14 cellular contexts compared by ENCODE assay signal in genomic region chr14:63413009-63413408, GRCh38.
DNase-seq lines count a peak whose midpoint lies in the region; ATAC-seq, FAIRE-seq and TF ChIP-seq lines count a peak whose summit lies in the region.
"Had no signal": no experiment of that assay in that cellular context is flagged by ENCODE, and none has a peak within 500 bp of the region (broad histone marks: within the 10 kb centered on the region; RNA-seq: fewer than 3 reads in every experiment).

No MANE protein-coding gene starts in this region.

- no peak overlapping the region for H3K23ac ChIP-seq in IMR-90 (ENCODE audit: low read depth, low read length)

- no peak overlapping the region for H2BK15ac ChIP-seq in IMR-90 (ENCODE audit: low read depth, low read length)

- SMC1A ChIA-PET in GM12878 (lab: Charles Lee; ENCODE audit: uncharacterized antibody, unreplicated experiment) = interaction anchor here (0.6 kb wide), 1 partner anchor 30 kb away, joined by 3 read pairs; no protein-coding TSS in a partner anchor

- dilution Hi-C loops in IMR-90 (cut with HindIII; ENCODE audit: low sequenced_read_pairs, unreplicated experiment) = no loop called here

- no peak overlapping the region for H2BK120ac ChIP-seq in IMR-90 (ENCODE audit: low read depth, low read length)

- H3K4me3 ChIP-seq in GM23338 (no peak overlapping the region), IMR-90 (ENCODE audit: insufficient read depth, low read depth, low read length) (no peak overlapping the region), GM12878 (no peak overlapping the region), PC-3 (ENCODE audit: low read length) (no peak overlapping the region)
- H3K4me3 ChIP-seq: HAP-1 had no signal

- peaks cover 21% of the 10 kb centered on the region for H4K20me1 ChIP-seq in GM23338 (replicated peaks; ENCODE audit: insufficient read depth)
- H4K20me1 ChIP-seq in IMR-90 (ENCODE audit: insufficient read depth, low read length) = no peaks in the 10 kb centered on the region; the same call in 1 of the 2 replicates
- no peaks in the 10 kb centered on the region for H4K20me1 ChIP-seq in GM12878 (ENCODE audit: control insufficient read depth, insufficient read depth)
- H4K20me1 ChIP-seq in PC-3 (ENCODE audit: low read length) = no peaks in the 10 kb centered on the region

- DNase-seq in GM23338 (ENCODE audit: low spot score) = no peak
- peak; percentile 6 for DNase-seq in IMR-90
- no peak for DNase-seq in GM12878 (ENCODE audit: low read depth, low spot score)
- peak; percentile 26 for DNase-seq in left kidney (ENCODE audit: low read depth, low spot score)
- DNase-seq in PC-3 = no peak
- DNase-seq in cerebellar cortex (ENCODE audit: low spot score) = no peak
- DNase-seq in glutamatergic neuron = no peak
- DNase-seq: Caco-2; CD8-positive, alpha-beta memory T cell; GF-D8; GOT3; KBM-7 had no signal

- no peak for ATAC-seq in GM23338
- peak; percentile 29; the same call in 1 of the 2 replicates for ATAC-seq in IMR-90 (ENCODE audit: low read depth)
- ATAC-seq in GM12878 = no peak
- no peak for ATAC-seq in PC-3

- H4K5ac ChIP-seq in IMR-90 (ENCODE audit: low read depth, low read length) = no peak overlapping the region

- no peak for FAIRE-seq in GM12878 (lab: Jason Lieb, UNC)

- no peak overlapping the region for H3K4ac ChIP-seq in IMR-90 (ENCODE audit: low read depth, low read length)

- no peak overlapping the region for H2BK20ac ChIP-seq in IMR-90 (ENCODE audit: low read depth, low read length)

- no peak for TF ChIP-seq RAD21 in IMR-90 (IDR thresholded peaks at IDR 0.05; ENCODE audit: low read length)
- TF ChIP-seq RAD21 in GM12878 (IDR thresholded peaks at IDR 0.05; ENCODE audit: insufficient read depth, low read depth, low read length) = no peak

- intact Hi-C loops in IMR-90 (cut with micrococcal nuclease) (no loop called here), GM12878 (cut with micrococcal nuclease; ENCODE audit: unreplicated experiment) (loop anchor here (10.0 kb wide), 1 partner anchor 132 kb away; the partner anchor contains the start of gene PPP2R5E), PC-3 (cut with micrococcal nuclease) (no loop called here)

- no peak overlapping the region for H4K91ac ChIP-seq in IMR-90 (ENCODE audit: insufficient read depth, low read depth, low read length)

- H3K4me3 Mint-ChIP-seq in GM23338 (no peak overlapping the region), glutamatergic neuron (ENCODE audit: unreplicated experiment) (no peak overlapping the region)
- H3K4me3 Mint-ChIP-seq: CD14-positive monocyte; CD8-positive, alpha-beta memory T cell had no signal

- WGBS in IMR-90 (ENCODE audit: extremely low coverage in 2 of 2, insufficient read length in 1 of 2), 2 experiments = no CpG with 5 or more reads among the region's 1 CpG
- 100% methylated on average over 1 of the region's 1 CpG for WGBS in GM12878 (ENCODE audit: insufficient coverage, insufficient replicate concordance, low lambda C conversion rate, missing lambda C conversion rate)

- peaks cover 13% of the 10 kb centered on the region for H3K79me2 ChIP-seq in GM23338 (replicated peaks; ENCODE audit: insufficient read depth)
- H3K79me2 ChIP-seq in GM12878 (ENCODE audit: control insufficient read depth, insufficient read depth, low read length) = peaks cover 4% of the 10 kb centered on the region
- H3K79me2 ChIP-seq in PC-3 (ENCODE audit: low read length) = no peaks in the 10 kb centered on the region

- no peaks in the 10 kb centered on the region for H3K4me1 ChIP-seq in GM23338 (ENCODE audit: insufficient read depth)
- H3K4me1 ChIP-seq in IMR-90 (ENCODE audit: control insufficient read depth, insufficient read depth, low read length) = no peaks in the 10 kb centered on the region
- H3K4me1 ChIP-seq in GM12878 (ENCODE audit: control insufficient read depth, insufficient read depth, low read length) = peaks cover 5% of the 10 kb centered on the region
- no peaks in the 10 kb centered on the region for H3K4me1 ChIP-seq in PC-3 (ENCODE audit: insufficient read depth, low read length)
- H3K4me1 ChIP-seq: Caco-2 had no signal

- H2BK5ac ChIP-seq in IMR-90 (ENCODE audit: low read depth, low read length, poor library complexity, severe bottlenecking) = no peak overlapping the region

- H3K9me3 ChIP-seq in IMR-90 (ENCODE audit: control insufficient read depth, insufficient read depth, low read length) (no peaks in the 10 kb centered on the region), GM12878 (replicated peaks; ENCODE audit: control insufficient read depth, insufficient read depth, low read length) (no peaks in the 10 kb centered on the region), PC-3 (ENCODE audit: low read length) (no peaks in the 10 kb centered on the region)
- H3K9me3 ChIP-seq: Caco-2, HAP-1 had no signal

- H3K18ac ChIP-seq in IMR-90 (ENCODE audit: low read depth, low read length) = no peak overlapping the region

- H3K56ac ChIP-seq in IMR-90 (ENCODE audit: extremely low read depth, insufficient read depth, low read length) = no peak overlapping the region

- H3K4me2 ChIP-seq in GM23338 (no peak overlapping the region), IMR-90 (ENCODE audit: low read depth, low read length) (no peak overlapping the region), GM12878 (ENCODE audit: control insufficient read depth, insufficient read depth) (no peak overlapping the region), PC-3 (ENCODE audit: low read length) (no peak overlapping the region)

- H3K36me3 ChIP-seq in GM23338 (ENCODE audit: insufficient read depth) (no peaks in the 10 kb centered on the region; the same call in 1 of the 2 replicates), IMR-90 (ENCODE audit: control insufficient read depth, insufficient read depth, low read length) (peaks cover 13% of the 10 kb centered on the region), GM12878 (ENCODE audit: control insufficient read depth in 2 of 2, insufficient read depth in 2 of 2, low read length in 1 of 2) (peaks cover 5 to 11% of the 10 kb centered on the region in 2 experiments), PC-3 (ENCODE audit: low read depth, low read length) (peaks cover 5% of the 10 kb centered on the region; the same call in 1 of the 2 replicates)

- H3F3A ChIP-seq in GM23338 (replicated peaks; ENCODE audit: low read depth) = no peaks in the 10 kb centered on the region
- H3F3A ChIP-seq in PC-3 (ENCODE audit: low read length, unreplicated experiment) = no peaks in the 10 kb centered on the region

- H3K27ac ChIP-seq in GM23338 (ENCODE audit: low read depth) (no peak overlapping the region), IMR-90 (ENCODE audit: insufficient read depth, low read length) (no peak overlapping the region), GM12878 (ENCODE audit: control insufficient read depth, insufficient read depth) (no peak overlapping the region), PC-3 (ENCODE audit: low read length) (no peak overlapping the region)

- no peak overlapping the region for H4K8ac ChIP-seq in IMR-90 (ENCODE audit: low read depth in 2 of 2, low read length in 2 of 2)

- peaks cover 20 to 21% of the 10 kb centered on the region in 2 experiments for H3K79me1 ChIP-seq in IMR-90 (ENCODE audit: low read depth in 1 of 2, low read length in 2 of 2)

- CTCF ChIA-PET in IMR-90 (lab: Yijun Ruan, JAX) = no interaction called here
- CTCF ChIA-PET in GM12878 (lab: Yijun Ruan, JAX) = interaction anchor here (1.6 kb wide), 1 partner anchor 22 kb away, joined by 4 read pairs; no protein-coding TSS in a partner anchor
- CTCF ChIA-PET in PC-3 (lab: Charles Lee) = no interaction called here

- H2AK5ac ChIP-seq in IMR-90 (ENCODE audit: low read depth, low read length) = no peak overlapping the region

- H3K27me3 Mint-ChIP-seq in GM23338 (ENCODE audit: insufficient read depth, low read depth, poor library complexity) (no peaks in the 10 kb centered on the region), glutamatergic neuron (ENCODE audit: unreplicated experiment) (peaks cover 3% of the 10 kb centered on the region)
- H3K27me3 Mint-ChIP-seq: CD8-positive, alpha-beta memory T cell had no signal

- POLR2A ChIA-PET in IMR-90 (lab: Charles Lee; ENCODE audit: unreplicated experiment) (no interaction called here), GM12878 (lab: Charles Lee) (no interaction called here), PC-3 (lab: Charles Lee; ENCODE audit: unreplicated experiment) (no interaction called here)

- in situ Hi-C loops in IMR-90 (cut with MboI; ENCODE audit: low sequenced_read_pairs) (no loop called here), GM12878 (cut with MboI) (no loop called here)

- no peak for TF ChIP-seq POLR2A in IMR-90 (IDR thresholded peaks at IDR 0.05; ENCODE audit: low read depth, low read length)
- TF ChIP-seq POLR2A in GM12878 (IDR thresholded peaks at IDR 0.05; ENCODE audit: low read depth, low read length) = no peak

- BruUV-seq in IMR-90 (replicated peaks; lab: Mats Ljungman, UMichigan) (no TSS peak), GM12878 (replicated peaks; lab: Mats Ljungman, UMichigan) (no TSS peak), PC-3 (replicated peaks; lab: Mats Ljungman, UMichigan) (no TSS peak)

- no peaks in the 10 kb centered on the region; the same call in 2 of the 3 replicates for H3K4me1 Mint-ChIP-seq in GM23338
- no peaks in the 10 kb centered on the region for H3K4me1 Mint-ChIP-seq in glutamatergic neuron (ENCODE audit: low read depth, unreplicated experiment)
- H3K4me1 Mint-ChIP-seq: CD14-positive monocyte had no signal

- no peak for TF ChIP-seq EP300 in GM12878 (IDR thresholded peaks at IDR 0.05; ENCODE audit: borderline replicate concordance in 1 of 2, control insufficient read depth in 1 of 2, low read depth in 2 of 2, low read length in 2 of 2)

- RAD21 ChIA-PET in GM12878 (lab: Charles Lee; ENCODE audit: unreplicated experiment) = no interaction called here

- no peaks in the 10 kb centered on the region for H3K9me1 ChIP-seq in IMR-90 (ENCODE audit: insufficient read depth, low read length)

- no peak overlapping the region for H3K9ac ChIP-seq in IMR-90 (ENCODE audit: low read depth, low read length)
- no peak overlapping the region for H3K9ac ChIP-seq in GM12878 (ENCODE audit: control insufficient read depth, insufficient read depth, low read length)
- no peak overlapping the region for H3K9ac ChIP-seq in PC-3 (ENCODE audit: low read length)

- H3K14ac ChIP-seq in IMR-90 (replicated peaks; ENCODE audit: low read depth, low read length) = no peak overlapping the region

- no peaks in the 10 kb centered on the region for H3K9me3 Mint-ChIP-seq in GM23338
- H3K9me3 Mint-ChIP-seq in glutamatergic neuron (ENCODE audit: unreplicated experiment) = no peaks in the 10 kb centered on the region
- H3K9me3 Mint-ChIP-seq: CD14-positive monocyte; CD8-positive, alpha-beta memory T cell had no signal

- H3K27ac Mint-ChIP-seq in GM23338 (no peak overlapping the region), glutamatergic neuron (ENCODE audit: unreplicated experiment) (no peak overlapping the region)

- no peaks in the 10 kb centered on the region for H3K27me3 ChIP-seq in GM23338 (ENCODE audit: insufficient read depth)
- H3K27me3 ChIP-seq in IMR-90 (ENCODE audit: control insufficient read depth, insufficient read depth, low read length) = no peaks in the 10 kb centered on the region
- no peaks in the 10 kb centered on the region for H3K27me3 ChIP-seq in GM12878 (replicated peaks in 1 of 2; ENCODE audit: control insufficient read depth in 2 of 2, insufficient read depth in 2 of 2, low read length in 1 of 2)
- no peaks in the 10 kb centered on the region for H3K27me3 ChIP-seq in PC-3 (ENCODE audit: low read length)

- H3K9me2 ChIP-seq in GM23338 (ENCODE audit: insufficient read depth) (no peaks in the 10 kb centered on the region), PC-3 (replicated peaks; ENCODE audit: low read length) (no peaks in the 10 kb centered on the region)

- peaks cover 3% of the 10 kb centered on the region; the same call in 2 of the 3 replicates for H3K36me3 Mint-ChIP-seq in GM23338 (ENCODE audit: low read depth)
- no peaks in the 10 kb centered on the region for H3K36me3 Mint-ChIP-seq in glutamatergic neuron (ENCODE audit: unreplicated experiment)

- H2AFZ ChIP-seq in GM23338 (no peak overlapping the region), IMR-90 (replicated peaks; ENCODE audit: low read length, poor library complexity) (no peak overlapping the region), GM12878 (ENCODE audit: control insufficient read depth, low read depth, low read length) (no peak overlapping the region), PC-3 (ENCODE audit: low read length) (no peak overlapping the region)

- TF ChIP-seq CTCF in GM23338 (conservative IDR thresholded peaks at IDR 0.05; ENCODE audit: low read depth in 2 of 2) (no peak), IMR-90 (conservative IDR thresholded peaks at IDR 0.05; ENCODE audit: low read depth, low read length) (no peak), GM12878 (IDR thresholded peaks at IDR 0.05 in 2 of 3, conservative IDR thresholded peaks at IDR 0.05 in 1 of 3; ENCODE audit: control insufficient read depth in 2 of 3, extremely low read depth in 1 of 3, insufficient read depth in 1 of 3, low read depth in 3 of 3, low read length in 3 of 3) (no peak), PC-3 (conservative IDR thresholded peaks at IDR 0.05; ENCODE audit: low read depth, low read length) (no peak), glutamatergic neuron (IDR thresholded peaks at IDR 0.05; ENCODE audit: partially characterized antibody, unreplicated experiment) (no peak)

- H2AK9ac ChIP-seq in IMR-90 (replicated peaks; ENCODE audit: low read depth, low read length, poor library complexity) = no peak overlapping the region

Comparison
In these comparisons a context has a peak if more than half of its experiments do, and no peak if none do; other contexts are left out.
1. DNase-seq: peak in IMR-90 (single experiment) and left kidney (single experiment); none in GM23338 (single experiment), GM12878 (single experiment), PC-3 (single experiment), cerebellar cortex (single experiment) and glutamatergic neuron (single experiment).